In the genomic region with DNA sequence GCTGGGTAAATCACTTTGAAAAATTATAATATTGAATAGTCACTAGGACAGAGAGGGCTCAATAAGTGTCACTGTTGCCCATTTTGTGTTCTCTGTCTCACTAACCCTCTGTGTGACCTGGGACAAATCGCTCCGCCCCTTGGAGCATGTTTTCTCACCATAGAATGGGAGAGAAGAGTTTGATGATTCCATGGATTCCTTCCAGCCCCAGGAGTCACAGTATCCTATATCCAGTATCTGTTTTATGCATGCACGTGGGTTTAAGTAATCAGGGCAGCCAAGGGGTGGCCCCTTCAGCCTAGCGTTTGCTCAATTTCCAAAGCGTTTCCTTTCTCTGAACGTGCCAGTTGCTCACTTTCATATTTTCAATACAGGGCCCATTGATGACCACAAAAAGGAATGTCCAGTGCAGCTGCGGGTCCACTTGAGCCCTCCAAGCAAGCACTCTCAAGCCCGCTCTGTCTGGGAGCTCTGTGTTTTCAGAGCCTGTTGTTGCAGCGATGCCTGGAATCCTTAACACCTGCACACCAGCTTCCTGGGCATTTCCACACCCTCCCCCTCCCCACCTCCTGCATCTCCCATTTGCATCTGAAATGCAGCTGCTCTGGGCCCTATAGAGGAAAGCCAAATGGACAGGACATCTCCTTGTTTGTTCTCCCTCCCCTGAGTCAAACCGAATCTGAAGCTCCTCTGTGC, we compare ENCODE assay signal across 13 cellular contexts.
DNase-seq lines count a peak whose midpoint lies in the region; ATAC-seq and TF ChIP-seq lines count a peak whose summit lies in the region.
"Had no signal": no experiment of that assay in that cellular context is flagged by ENCODE, and none has a peak within 500 bp of the region (broad histone marks: within the 10 kb centered on the region; RNA-seq: fewer than 3 reads in every experiment).

No MANE protein-coding gene starts in this region.

- H2AFZ ChIP-seq in IMR-90 (replicated peaks; ENCODE audit: low read length, poor library complexity), result peak overlapping the region; percentile 11

- no peak overlapping the region for H4K91ac ChIP-seq in IMR-90 (ENCODE audit: insufficient read depth, low read depth, low read length)

- no peak overlapping the region for H2BK5ac ChIP-seq in IMR-90 (ENCODE audit: low read depth, low read length, poor library complexity, severe bottlenecking)

- in situ Hi-C loops in IMR-90 (cut with MboI; ENCODE audit: low sequenced_read_pairs), result no loop called here

- H2BK120ac ChIP-seq in IMR-90 (ENCODE audit: low read depth, low read length), result no peak overlapping the region

- no peaks in the 10 kb centered on the region for H3K79me1 ChIP-seq in IMR-90 (ENCODE audit: low read depth in 1 of 2, low read length in 2 of 2)

- CTCF ChIA-PET in IMR-90 (lab: Yijun Ruan, JAX), result no interaction called here

- 55% methylated on average over 4 of the region's 10 CpGs; no CpG with 5 or more reads in 1 of the 2 experiments for WGBS in IMR-90 (ENCODE audit: extremely low coverage in 2 of 2, insufficient read length in 1 of 2), 2 experiments
- WGBS in esophagus muscularis mucosa, result 71% methylated on average over 10 of the region's 10 CpGs

- TF ChIP-seq CTCF in IMR-90 (conservative IDR thresholded peaks at IDR 0.05; ENCODE audit: low read depth, low read length) (no peak), esophagus muscularis mucosa (IDR thresholded peaks at IDR 0.05) (no peak), uterus (IDR thresholded peaks at IDR 0.05) (no peak)

- H4K5ac ChIP-seq in IMR-90 (ENCODE audit: low read depth, low read length), result no peak overlapping the region

- no peak for ATAC-seq in IMR-90 (ENCODE audit: low read depth)
- ATAC-seq: activated naive CD4-positive, alpha-beta T cell treated with anti-CD3 and anti-CD28 coated beads, Interleukin-2, amount 50 U/mL, for 72 hours; GM12878 had no signal

- intact Hi-C loops in IMR-90 (cut with micrococcal nuclease) (no loop called here), esophagus muscularis mucosa (cut with DNase I) (no loop called here), uterus (cut with DNase I; ENCODE audit: low total_unique reads) (no loop called here)

- no peak overlapping the region for H4K8ac ChIP-seq in IMR-90 (ENCODE audit: low read depth in 2 of 2, low read length in 2 of 2)

- H3K36me3 ChIP-seq in IMR-90 (ENCODE audit: control insufficient read depth, insufficient read depth, low read length) (no peaks in the 10 kb centered on the region), esophagus muscularis mucosa (no peaks in the 10 kb centered on the region), uterus (no peaks in the 10 kb centered on the region)
- H3K36me3 ChIP-seq: sigmoid colon had no signal

- no peak overlapping the region for H2BK15ac ChIP-seq in IMR-90 (ENCODE audit: low read depth, low read length)

- no peak overlapping the region for H3K9ac ChIP-seq in IMR-90 (ENCODE audit: low read depth, low read length)

- no peak overlapping the region for H3K4me3 ChIP-seq in IMR-90 (ENCODE audit: insufficient read depth, low read depth, low read length)
- H3K4me3 ChIP-seq in esophagus muscularis mucosa, result no peak overlapping the region
- no peak overlapping the region for H3K4me3 ChIP-seq in uterus
- H3K4me3 ChIP-seq: GM12878, sigmoid colon had no signal

- H3K56ac ChIP-seq in IMR-90 (ENCODE audit: extremely low read depth, insufficient read depth, low read length), result no peak overlapping the region

- no peak overlapping the region for H3K18ac ChIP-seq in IMR-90 (ENCODE audit: low read depth, low read length)

- H3K9me1 ChIP-seq in IMR-90 (ENCODE audit: insufficient read depth, low read length), result peaks cover 8% of the 10 kb centered on the region

- no peak for TF ChIP-seq RAD21 in IMR-90 (IDR thresholded peaks at IDR 0.05; ENCODE audit: low read length)

- no peak overlapping the region for H3K4me2 ChIP-seq in IMR-90 (ENCODE audit: low read depth, low read length)

- no peak for TF ChIP-seq POLR2A in IMR-90 (IDR thresholded peaks at IDR 0.05; ENCODE audit: low read depth, low read length)
- no peak for TF ChIP-seq POLR2A in esophagus muscularis mucosa (IDR thresholded peaks at IDR 0.05; ENCODE audit: low read depth)
- TF ChIP-seq POLR2A in uterus (IDR thresholded peaks at IDR 0.05), result no peak

- dilution Hi-C loops in IMR-90 (cut with HindIII; ENCODE audit: low sequenced_read_pairs, unreplicated experiment), result no loop called here

- H3K9me3 ChIP-seq in IMR-90 (ENCODE audit: control insufficient read depth, insufficient read depth, low read length) (no peaks in the 10 kb centered on the region), esophagus muscularis mucosa (no peaks in the 10 kb centered on the region), uterus (no peaks in the 10 kb centered on the region)
- H3K9me3 ChIP-seq: sigmoid colon had no signal

- no peak overlapping the region for H2BK20ac ChIP-seq in IMR-90 (ENCODE audit: low read depth, low read length)

- H3K4ac ChIP-seq in IMR-90 (ENCODE audit: low read depth, low read length), result no peak overlapping the region

- H3K4me1 ChIP-seq in IMR-90 (ENCODE audit: control insufficient read depth, insufficient read depth, low read length), result peaks cover 10% of the 10 kb centered on the region; the same call in 1 of the 2 replicates
- H3K4me1 ChIP-seq in esophagus muscularis mucosa, result no peaks in the 10 kb centered on the region
- no peaks in the 10 kb centered on the region for H3K4me1 ChIP-seq in uterus
- H3K4me1 ChIP-seq: sigmoid colon had no signal

- H3K27me3 ChIP-seq in IMR-90 (ENCODE audit: control insufficient read depth, insufficient read depth, low read length), result no peaks in the 10 kb centered on the region
- H3K27me3 ChIP-seq in esophagus muscularis mucosa, result no peaks in the 10 kb centered on the region
- no peaks in the 10 kb centered on the region for H3K27me3 ChIP-seq in uterus
- H3K27me3 ChIP-seq: sigmoid colon had no signal

- no TSS peak for BruUV-seq in IMR-90 (replicated peaks; lab: Mats Ljungman, UMichigan)

- H3K23ac ChIP-seq in IMR-90 (ENCODE audit: low read depth, low read length), result no peak overlapping the region

- no peak for TF ChIP-seq EP300 in esophagus muscularis mucosa (IDR thresholded peaks at IDR 0.05)

- H2AK9ac ChIP-seq in IMR-90 (replicated peaks; ENCODE audit: low read depth, low read length, poor library complexity), result no peak overlapping the region

- no peaks in the 10 kb centered on the region for H4K20me1 ChIP-seq in IMR-90 (ENCODE audit: insufficient read depth, low read length)

- POLR2A ChIA-PET in IMR-90 (lab: Charles Lee; ENCODE audit: unreplicated experiment), result interaction anchor here (0.6 kb wide), 1 partner anchor 14 kb away, joined by 3 read pairs; no protein-coding TSS in a partner anchor

- DNase-seq in IMR-90, result no peak
- peak; percentile 99 for DNase-seq in NCI-H2196 treated with DMSO at 0.1 percent for 48 hours (lab: John Stamatoyannopoulos, UW; ENCODE audit: unreplicated experiment)
- peak; percentile 90 for DNase-seq in esophagus muscularis mucosa (ENCODE audit: extremely low spot score)
- peak; percentile 35 for DNase-seq in pons (ENCODE audit: low spot score)
- no peak for DNase-seq in activated CD4-positive, alpha-beta T cell treated with anti-CD3 and anti-CD28 coated beads for 1 hour
- DNase-seq in stimulated activated CD4-positive, alpha-beta T cell treated with anti-CD3 and anti-CD28 coated beads, Interleukin-4, amount 100 ng/mL, for 1 hour, result no peak
- DNase-seq in uterus, result no peak
- no peak for DNase-seq in stimulated activated CD4-positive, alpha-beta T cell treated with anti-CD3 and anti-CD28 coated beads, Interleukin-2, amount 100 ng/mL, for 24 hours
- DNase-seq: CD8-positive, alpha-beta memory T cell; NCI-H446; sigmoid colon had no signal

- no peak overlapping the region for H3K14ac ChIP-seq in IMR-90 (replicated peaks; ENCODE audit: low read depth, low read length)

- no peak overlapping the region for H2AK5ac ChIP-seq in IMR-90 (ENCODE audit: low read depth, low read length)

- H3K27ac ChIP-seq in IMR-90 (ENCODE audit: insufficient read depth, low read length), result no peak overlapping the region
- H3K27ac ChIP-seq in esophagus muscularis mucosa (replicated peaks in 1 of 4), result no peak overlapping the region
- H3K27ac ChIP-seq in uterus, result no peak overlapping the region
- H3K27ac ChIP-seq: sigmoid colon had no signal

TF ChIP-seq in IMR-90, 13 proteins besides CTCF, POLR2A, EP300 and RAD21:
- TF ChIP-seq BHLHE40 (IDR thresholded peaks at IDR 0.05; ENCODE audit: low read depth, low read length) (no peak), RCOR1 (IDR thresholded peaks at IDR 0.05; ENCODE audit: insufficient replicate concordance, low read length) (no peak), MAFK (IDR thresholded peaks at IDR 0.05; ENCODE audit: low read depth, low read length) (no peak), CHD1 (IDR thresholded peaks at IDR 0.05; ENCODE audit: low read depth, low read length) (no peak), CEBPB (IDR thresholded peaks at IDR 0.05; ENCODE audit: low read depth, low read length) (no peak), FOS (IDR thresholded peaks at IDR 0.05; ENCODE audit: low read depth, low read length) (no peak), SMC3 (IDR thresholded peaks at IDR 0.05; ENCODE audit: low read depth, low read length) (no peak), MAZ (IDR thresholded peaks at IDR 0.05; ENCODE audit: borderline replicate concordance, low read depth, low read length) (no peak), NFE2L2 (IDR thresholded peaks at IDR 0.05; ENCODE audit: low read depth, low read length) (no peak), RFX5 (IDR thresholded peaks at IDR 0.05; ENCODE audit: low read depth, low read length) (no peak)
- TF ChIP-seq, protein P1, sequence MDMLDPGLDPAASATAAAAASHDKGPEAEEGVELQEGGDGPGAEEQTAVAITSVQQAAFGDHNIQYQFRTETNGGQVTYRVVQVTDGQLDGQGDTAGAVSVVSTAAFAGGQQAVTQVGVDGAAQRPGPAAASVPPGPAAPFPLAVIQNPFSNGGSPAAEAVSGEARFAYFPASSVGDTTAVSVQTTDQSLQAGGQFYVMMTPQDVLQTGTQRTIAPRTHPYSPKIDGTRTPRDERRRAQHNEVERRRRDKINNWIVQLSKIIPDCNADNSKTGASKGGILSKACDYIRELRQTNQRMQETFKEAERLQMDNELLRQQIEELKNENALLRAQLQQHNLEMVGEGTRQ (IDR thresholded peaks at IDR 0.05; ENCODE audit: low read depth, low read length), result no peak
- TF ChIP-seq, protein P2, sequence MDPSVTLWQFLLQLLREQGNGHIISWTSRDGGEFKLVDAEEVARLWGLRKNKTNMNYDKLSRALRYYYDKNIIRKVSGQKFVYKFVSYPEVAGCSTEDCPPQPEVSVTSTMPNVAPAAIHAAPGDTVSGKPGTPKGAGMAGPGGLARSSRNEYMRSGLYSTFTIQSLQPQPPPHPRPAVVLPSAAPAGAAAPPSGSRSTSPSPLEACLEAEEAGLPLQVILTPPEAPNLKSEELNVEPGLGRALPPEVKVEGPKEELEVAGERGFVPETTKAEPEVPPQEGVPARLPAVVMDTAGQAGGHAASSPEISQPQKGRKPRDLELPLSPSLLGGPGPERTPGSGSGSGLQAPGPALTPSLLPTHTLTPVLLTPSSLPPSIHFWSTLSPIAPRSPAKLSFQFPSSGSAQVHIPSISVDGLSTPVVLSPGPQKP (IDR thresholded peaks at IDR 0.05; ENCODE audit: borderline replicate concordance, low read depth, low read length), result no peak

Comparison
In these comparisons a context has a peak if more than half of its experiments do, and no peak if none do; other contexts are left out.
1. DNase-seq: peak in NCI-H2196 treated with DMSO at 0.1 percent for 48 hours (single experiment), esophagus muscularis mucosa (single experiment) and pons (single experiment); none in IMR-90 (single experiment), activated CD4-positive, alpha-beta T cell treated with anti-CD3 and anti-CD28 coated beads for 1 hour (single experiment), stimulated activated CD4-positive, alpha-beta T cell treated with anti-CD3 and anti-CD28 coated beads, Interleukin-4, amount 100 ng/mL, for 1 hour (single experiment), uterus (0 of 2) and stimulated activated CD4-positive, alpha-beta T cell treated with anti-CD3 and anti-CD28 coated beads, Interleukin-2, amount 100 ng/mL, for 24 hours (0 of 2).